21 cellular contexts compared by ENCODE assay signal in genomic region chr5:1334831-1335539, GRCh38. TPM values are rescaled to one million over a fixed set of nuclear protein-coding genes. Genes with fewer than 3 reads are reported as not detected.
"Had no signal": no experiment of that assay in that cellular context is flagged by ENCODE, and none has a peak within 500 bp of the region (broad histone marks: within the 10 kb centered on the region; RNA-seq: fewer than 3 reads in every experiment).

No MANE protein-coding gene starts in this region.

- H3K9me3 ChIP-seq: heart right ventricle, testis, vagina had no signal

- H3K4me3 ChIP-seq: heart right ventricle, lung, testis, vagina had no signal

- DNase-seq: activated CD4-positive, alpha-beta memory T cell treated with anti-CD3 and anti-CD28 coated beads, Interleukin-2, amount 10 ng/mL, durations not matched to agents 7 days and 5 days; activated CD4-positive, alpha-beta T cell treated with anti-CD3 and anti-CD28 coated beads, Interleukin-2, amount 10 ng/mL, durations not matched to agents 24 days and 14 days; activated effector memory CD4-positive, alpha-beta T cell treated with anti-CD3 and anti-CD28 coated beads, Interleukin-2, amount 50 U/mL, for 16 hours; activated naive CD4-positive, alpha-beta T cell treated with anti-CD3 and anti-CD28 coated beads, Interleukin-2, amount 10 ng/mL, durations not matched to agents 7 days and 5 days; amygdala; cerebellar nuclear complex; effector CD4-positive, alpha-beta T cell; foreskin fibroblast; heart right ventricle; islet precursor cell; left colon; stimulated activated CD4-positive, alpha-beta T cell treated with anti-CD3 and anti-CD28 coated beads, Interleukin-4, amount 100 ng/mL, for 1 hour; stimulated activated naive CD4-positive, alpha-beta T cell; T1000; testis; trophoblast cell had no signal

- H3K27me3 ChIP-seq: heart right ventricle, testis, vagina had no signal

- FAIRE-seq: endometrium had no signal

- H3K4me1 ChIP-seq: heart right ventricle, vagina had no signal

- H3K27ac ChIP-seq: heart right ventricle, testis, vagina had no signal

RNA-seq across cellular contexts. Expression of gene TERT, which starts 40.1 kb away (rescaled TPM):
- total RNA-seq: fibroblast of lung, heart right ventricle, lung, renal cortical epithelial cell, vagina had no signal
- polyA plus RNA-seq: fibroblast of lung, heart right ventricle had no signal
